Comparison of ENCODE assay signal across 8 cellular contexts in genomic region chr1:154324669-154325582, GRCh38.
DNase-seq lines count a peak whose midpoint lies in the region; ATAC-seq and TF ChIP-seq lines count a peak whose summit lies in the region.

ATP8B2 (plus strand) TSS chr1:154325525; CDS start chr1:154328142, 2,617 bp downstream.

- H3K4me3 ChIP-seq in cardiac fibroblast (replicated peaks in 1 of 2; ENCODE audit: low read depth in 2 of 2, low read length in 2 of 2) = peak within 1 kb of the TSS; percentile 85 to 96

- peak; percentile 95 for TF ChIP-seq CTCF in cardiac fibroblast (IDR thresholded peaks at IDR 0.05; ENCODE audit: low read depth, low read length)

- ATAC-seq in HG02938 (IDR thresholded peaks at IDR 0.05; ENCODE audit: unreplicated experiment) (peak; percentile 60), GM18861 (IDR thresholded peaks at IDR 0.05; ENCODE audit: unreplicated experiment) (no peak)

- DNase-seq in DMS53 treated with DMSO at 0.1 percent for 48 hours (lab: John Stamatoyannopoulos, UW; ENCODE audit: unreplicated experiment) = peak; percentile 69
- peak; percentile 78 for DNase-seq in NCI-H2196 treated with DMSO at 0.1 percent for 48 hours (lab: John Stamatoyannopoulos, UW; ENCODE audit: unreplicated experiment)
- DNase-seq in activated CD4-positive, CD25-positive, alpha-beta regulatory T cell (lab: John Stamatoyannopoulos, UW) = peak; percentile 60 to 68 (median 65)
- peak; percentile 77 to 78 for DNase-seq in cardiac fibroblast (ENCODE audit: low read depth in 2 of 2)
- DNase-seq in iris pigment epithelial cell (ENCODE audit: low read depth) = peak; percentile 60
- peak; percentile 64 to 80 for DNase-seq in stimulated activated CD4-positive, alpha-beta T cell treated with anti-CD3 and anti-CD28 coated beads, Interleukin-12 subunit alpha, Interleukin-12 subunit beta, amount 100 ng/mL, for 24 hours (ENCODE audit: low read depth in 2 of 2)
